8 cellular contexts compared by ENCODE assay signal in genomic region chr1:36322786-36323635, GRCh38. TPM values are rescaled to one million over a fixed set of nuclear protein-coding genes. Genes with fewer than 3 reads are reported as not detected.
DNase-seq lines count a peak whose midpoint lies in the region; ATAC-seq, FAIRE-seq and TF ChIP-seq lines count a peak whose summit lies in the region.

No MANE protein-coding gene starts in this region.

- H3K9me3 Mint-ChIP-seq in neural crest cell: no peaks in the 10 kb centered on the region

- no peak overlapping the region for H3K27ac Mint-ChIP-seq in neural crest cell (ENCODE audit: unreplicated experiment)

- peak; percentile 46 for DNase-seq in ELF-1 (ENCODE audit: low read depth, low spot score)
- DNase-seq in HTR-8/SVneo (ENCODE audit: insufficient read length, low spot score): peak; percentile 31
- peak; percentile 14 for DNase-seq in activated T-cell treated with anti-CD3 and anti-CD28 coated beads for 4 hours
- DNase-seq in fibroblast of the conjunctiva (ENCODE audit: low read depth): peak; percentile 49
- DNase-seq in neural crest cell (ENCODE audit: low read depth, low spot score): peak; percentile 39
- DNase-seq in KG1 (lab: John Stamatoyannopoulos, UW): no peak

- no peak for TF ChIP-seq CTCF in neural crest cell (conservative IDR thresholded peaks at IDR 0.05)

- FAIRE-seq in HTR-8/SVneo (lab: Jason Lieb, UNC): no peak

- ATAC-seq in HG02623 (IDR thresholded peaks at IDR 0.05; ENCODE audit: unreplicated experiment) (no peak), GM21737 (IDR thresholded peaks at IDR 0.05; ENCODE audit: unreplicated experiment) (no peak)

- peaks cover 22% of the 10 kb centered on the region for H3K4me1 Mint-ChIP-seq in neural crest cell

- peak overlapping the region; percentile 84 for H3K4me3 Mint-ChIP-seq in neural crest cell

- H3K27me3 Mint-ChIP-seq in neural crest cell (ENCODE audit: low read depth): peaks cover 10% of the 10 kb centered on the region

- H3K36me3 Mint-ChIP-seq in neural crest cell (ENCODE audit: low read depth): peaks cover 2% of the 10 kb centered on the region

RNA-seq across cellular contexts. Expression of gene EVA1B, which starts 0.4 kb away (rescaled TPM):
- total RNA-seq in neural crest cell: 24.8 and 28.5 TPM in 2 replicates

RNA-seq across cellular contexts. Expression of gene SH3D21, which starts 16.8 kb away (rescaled TPM):
- total RNA-seq in neural crest cell: 5.4 and 5.9 TPM in 2 replicates
